Comparison of ENCODE assay signal across 8 cellular contexts in the genomic region with DNA sequence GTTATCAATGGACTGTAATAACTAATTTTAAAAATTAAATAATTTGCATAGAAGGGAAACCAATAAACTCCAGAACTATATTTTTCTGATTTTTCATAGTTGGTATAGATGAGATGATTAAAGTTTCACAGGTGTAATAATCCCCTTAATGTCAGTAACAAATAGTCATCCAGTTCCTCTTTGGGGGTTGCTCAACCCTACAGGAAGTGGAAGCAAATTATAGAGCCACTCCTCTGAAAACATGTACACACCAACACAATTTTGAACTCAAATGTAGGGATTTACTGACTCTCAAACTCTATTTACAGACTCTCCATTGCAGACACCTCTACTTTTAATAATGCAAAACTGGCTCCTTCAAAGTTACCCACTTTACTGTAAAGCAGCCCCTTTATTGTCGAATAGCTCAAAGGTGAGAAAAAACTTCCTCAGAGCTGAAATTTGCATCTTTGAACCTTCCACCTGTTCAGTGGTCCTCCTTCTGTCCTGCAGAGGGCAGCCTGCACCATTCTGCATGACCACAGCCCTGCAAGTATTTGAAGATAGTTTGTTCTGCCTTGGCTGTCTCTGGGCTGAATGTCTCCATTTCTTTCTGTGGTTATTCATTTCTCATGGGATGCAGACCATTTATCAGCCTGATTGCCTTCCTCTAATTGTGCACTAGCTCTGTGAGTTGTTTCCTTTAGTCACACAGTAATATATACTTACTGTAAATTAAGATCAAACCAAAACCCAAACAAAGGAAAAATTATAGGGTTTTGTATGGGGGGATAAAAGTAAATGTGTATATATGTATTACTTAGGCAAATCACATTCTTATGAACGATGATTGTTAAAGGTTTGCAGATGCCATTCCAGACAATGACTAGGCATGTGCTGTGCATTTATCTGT.
DNase-seq lines count a peak whose midpoint lies in the region; ATAC-seq and FAIRE-seq lines count a peak whose summit lies in the region.

No MANE protein-coding gene starts in this region.

- H3K27me3 ChIP-seq in small intestine (ENCODE audit: control insufficient read depth in 2 of 2, insufficient read depth in 2 of 2, low read length in 2 of 2): no peaks in the 10 kb centered on the region

- ATAC-seq in GM21367 (IDR thresholded peaks at IDR 0.05; ENCODE audit: unreplicated experiment): peak; percentile 83
- ATAC-seq in HG03521 (IDR thresholded peaks at IDR 0.05; ENCODE audit: unreplicated experiment): peak; percentile 91

- H3K4me3 ChIP-seq in small intestine (ENCODE audit: low read depth in 1 of 2, low read length in 2 of 2): no peak overlapping the region

- H3K9me3 ChIP-seq in small intestine (ENCODE audit: control insufficient read depth, low read depth): no peaks in the 10 kb centered on the region

- H3K36me3 ChIP-seq in small intestine (ENCODE audit: control insufficient read depth in 2 of 2, insufficient read depth in 2 of 2, low read length in 2 of 2): no peaks in the 10 kb centered on the region

- FAIRE-seq in small intestine (lab: Jason Lieb, UNC): no peak

- no peaks in the 10 kb centered on the region for H3K4me1 ChIP-seq in small intestine (ENCODE audit: control insufficient read depth in 2 of 2, insufficient read depth in 1 of 2, low read depth in 1 of 2, low read length in 1 of 2)

- DNase-seq in ELR (ENCODE audit: low read depth) (peak; percentile 3), OCI-M1 (lab: John Stamatoyannopoulos, UW) (peak; percentile 42), astrocyte of the hippocampus (ENCODE audit: low read depth, low spot score) (peak; percentile 71), hypothalamus (lab: John Stamatoyannopoulos, UW) (peak in 31 of 51 donors; percentile 1 to 69 (median 30)), small intestine (peak; percentile 59), 8988T (no peak)

- 7 to 18% (median 16%) methylated on average over 2 of the region's 2 CpGs for WGBS in small intestine, 3 donors

- no peak overlapping the region for H3K27ac ChIP-seq in small intestine (ENCODE audit: low read depth in 1 of 2, low read length in 1 of 2)
